ENCODE assay signal across 7 cellular contexts in the genomic region with DNA sequence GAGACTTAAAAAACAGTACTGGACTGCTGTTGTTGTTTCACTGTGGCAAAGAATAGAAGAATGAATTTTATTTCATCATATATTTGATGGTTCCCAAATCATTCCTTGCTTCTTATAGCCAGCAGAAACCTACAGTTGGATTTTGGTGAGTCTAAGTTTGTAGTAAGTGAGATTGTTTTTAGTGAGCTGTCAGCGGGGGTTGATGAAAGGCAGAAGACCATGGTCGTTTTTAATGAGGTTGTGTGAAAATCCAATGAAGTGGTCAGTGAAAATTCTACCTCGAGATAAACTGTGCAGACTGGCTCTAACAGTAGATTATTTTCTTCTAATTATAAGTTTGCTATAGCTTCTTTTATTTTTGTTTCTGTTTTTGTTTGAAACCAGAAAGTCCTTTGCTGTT.
"Had no signal": no experiment of that assay in that cellular context is flagged by ENCODE, and none has a peak within 500 bp of the region (broad histone marks: within the 10 kb centered on the region; RNA-seq: fewer than 3 reads in every experiment).

No MANE protein-coding gene starts in this region.

- H3K4me3 Mint-ChIP-seq: H9 had no signal

- H3K4me1 Mint-ChIP-seq: H9 had no signal

- H3K27ac ChIP-seq: GM23248 had no signal

- H3K4me3 ChIP-seq: GM23248 had no signal

- H3K9ac ChIP-seq: GM23248 had no signal

- DNase-seq: GM23248, GOT3, H9, HCEC 1CT, IMR-90 had no signal

- H3K9me3 Mint-ChIP-seq: H9 had no signal

- H2AFZ ChIP-seq: GM23248 had no signal

- H3K27ac Mint-ChIP-seq: H9 had no signal

- FAIRE-seq: H54, HTR-8/SVneo had no signal
